Comparison of ENCODE assay signal across 10 cellular contexts in genomic region chr5:145925353-145925752, GRCh38. TPM values are rescaled to one million over a fixed set of nuclear protein-coding genes. Genes with fewer than 3 reads are reported as not detected.
DNase-seq lines count a peak whose midpoint lies in the region; ATAC-seq and TF ChIP-seq lines count a peak whose summit lies in the region.
"Had no signal": no experiment of that assay in that cellular context is flagged by ENCODE, and none has a peak within 500 bp of the region (broad histone marks: within the 10 kb centered on the region; RNA-seq: fewer than 3 reads in every experiment).

No MANE protein-coding gene starts in this region.

- H3K4me3 ChIP-seq in AG04450 (ENCODE audit: low read depth, low read length) = no peak overlapping the region
- no peak overlapping the region for H3K4me3 ChIP-seq in HUES64 (ENCODE audit: low read length)
- no peak overlapping the region for H3K4me3 ChIP-seq in cardiac fibroblast (replicated peaks in 1 of 2; ENCODE audit: low read depth in 2 of 2, low read length in 2 of 2)
- no peak overlapping the region for H3K4me3 ChIP-seq in mesenchymal stem cell (ENCODE audit: insufficient read depth in 1 of 2, low read depth in 1 of 2, low read length in 2 of 2)
- H3K4me3 ChIP-seq: adrenal gland had no signal

- H3K27me3 ChIP-seq in AG04450 (ENCODE audit: control insufficient read depth, insufficient read depth, low read length) = no peaks in the 10 kb centered on the region
- no peaks in the 10 kb centered on the region for H3K27me3 ChIP-seq in HUES64 (ENCODE audit: insufficient read depth, low read length)
- no peaks in the 10 kb centered on the region for H3K27me3 ChIP-seq in mesenchymal stem cell (ENCODE audit: control insufficient read depth in 1 of 2, insufficient read depth in 1 of 2, low read length in 2 of 2)
- H3K27me3 ChIP-seq: adrenal gland had no signal

- no peak overlapping the region for H4K8ac ChIP-seq in mesenchymal stem cell (ENCODE audit: low read length)

- no peak overlapping the region for H3K4ac ChIP-seq in mesenchymal stem cell (ENCODE audit: low read depth in 1 of 2, low read length in 2 of 2)

- no peak overlapping the region for H2AK5ac ChIP-seq in mesenchymal stem cell (ENCODE audit: low read length, severe bottlenecking)

- no peak overlapping the region for H3K18ac ChIP-seq in mesenchymal stem cell (ENCODE audit: low read depth in 1 of 2, low read length in 2 of 2)

- POLR2A ChIA-PET in AG04450 (lab: Yijun Ruan, JAX) = interaction anchor here (0.7 to 0.8 kb wide), 2 partner anchors 20 to 36 kb away, joined by 3 to 4 read pairs; no protein-coding TSS in a partner anchor

- H2BK5ac ChIP-seq in mesenchymal stem cell (ENCODE audit: low read depth, low read length, poor library complexity, severe bottlenecking) = no peak overlapping the region

- H3K9me3 ChIP-seq in AG04450 (ENCODE audit: control insufficient read depth, insufficient read depth, low read length) (no peaks in the 10 kb centered on the region), HUES64 (ENCODE audit: insufficient read depth, low read depth, low read length) (no peaks in the 10 kb centered on the region), mesenchymal stem cell (ENCODE audit: control insufficient read depth, low read length) (no peaks in the 10 kb centered on the region)
- H3K9me3 ChIP-seq: adrenal gland had no signal

- DNase-seq in AG04450 (ENCODE audit: low read depth, low spot score) (peak; percentile 51), cardiac fibroblast (ENCODE audit: low read depth in 2 of 2) (peak; percentile 84 to 88), mesenchymal stem cell (peak; percentile 82), NOMO-1 treated with dmso at 0.1 percent for 144 hours (lab: John Stamatoyannopoulos, UW; ENCODE audit: unreplicated experiment) (no peak)
- DNase-seq: adrenal gland; CD4-positive, alpha-beta T cell had no signal

- ATAC-seq in GM21515 (IDR thresholded peaks at IDR 0.05; ENCODE audit: unreplicated experiment) = no peak
- no peak for ATAC-seq in GM21423 (IDR thresholded peaks at IDR 0.05; ENCODE audit: unreplicated experiment)
- no peak for ATAC-seq in HG02610 (IDR thresholded peaks at IDR 0.05; ENCODE audit: unreplicated experiment)

- H3K23ac ChIP-seq in mesenchymal stem cell (ENCODE audit: low read length in 2 of 2) = no peak overlapping the region

- CTCF ChIA-PET in AG04450 (lab: Charles Lee) = no interaction called here

- H3K4me2 ChIP-seq in mesenchymal stem cell (ENCODE audit: low read length, poor library complexity, severe bottlenecking) = no peak overlapping the region

- no peaks in the 10 kb centered on the region for H3K79me1 ChIP-seq in mesenchymal stem cell (replicated peaks; ENCODE audit: low read length, poor library complexity, severe bottlenecking)

- H2BK12ac ChIP-seq in mesenchymal stem cell (ENCODE audit: low read length in 2 of 2) = no peak overlapping the region

- TF ChIP-seq CTCF in AG04450 (IDR thresholded peaks at IDR 0.05; ENCODE audit: low read depth, low read length) (no peak), cardiac fibroblast (IDR thresholded peaks at IDR 0.05; ENCODE audit: low read depth, low read length) (no peak)

- 63% methylated on average over 1 of the region's 1 CpG for WGBS in HUES64
- 0% methylated on average over 1 of the region's 1 CpG for WGBS in mesenchymal stem cell

- H3K36me3 ChIP-seq in HUES64 (ENCODE audit: insufficient read depth, low read length) (no peaks in the 10 kb centered on the region), mesenchymal stem cell (ENCODE audit: control insufficient read depth in 1 of 2, insufficient read depth in 2 of 2, low read depth in 1 of 2, low read length in 2 of 2) (no peaks in the 10 kb centered on the region)
- H3K36me3 ChIP-seq: adrenal gland had no signal

- H3K27ac ChIP-seq in AG04450 (ENCODE audit: low read depth, low read length) (no peak overlapping the region), HUES64 (ENCODE audit: low read depth, low read length) (peak overlapping the region; percentile 44; the same call in 1 of the 2 replicates), mesenchymal stem cell (ENCODE audit: low read length, poor library complexity, severe bottlenecking) (peak overlapping the region; percentile 87)
- H3K27ac ChIP-seq: adrenal gland had no signal

- H2BK120ac ChIP-seq in mesenchymal stem cell (ENCODE audit: low read depth, low read length) = no peak overlapping the region

- no peak overlapping the region for H2BK15ac ChIP-seq in mesenchymal stem cell (ENCODE audit: low read depth, poor library complexity, severe bottlenecking)

- H3K9ac ChIP-seq in HUES64 (ENCODE audit: low read depth, low read length) (no peak overlapping the region), mesenchymal stem cell (ENCODE audit: low read length) (peak overlapping the region; percentile 44)

- H2AFZ ChIP-seq in mesenchymal stem cell (ENCODE audit: low read depth, low read length) = no peak overlapping the region

- no peak overlapping the region for H4K91ac ChIP-seq in mesenchymal stem cell (ENCODE audit: low read length)

- H3K14ac ChIP-seq in mesenchymal stem cell (ENCODE audit: low read length in 2 of 2) = no peak overlapping the region

- peaks cover 17% of the 10 kb centered on the region; the same call in 1 of the 2 replicates for H3K4me1 ChIP-seq in HUES64 (ENCODE audit: insufficient read depth, low read length)
- no peaks in the 10 kb centered on the region for H3K4me1 ChIP-seq in mesenchymal stem cell (ENCODE audit: control insufficient read depth, insufficient read depth, low read depth, low read length)
- H3K4me1 ChIP-seq: adrenal gland had no signal

RNA-seq across cellular contexts. Expression of gene SH3RF2, which starts 11.0 kb away (rescaled TPM):
- 0.87 and 1.1 TPM in 2 replicates for polyA plus RNA-seq in AG04450 (2011; rRNA removed)
- polyA minus RNA-seq in AG04450 (2011; rRNA and poly(A)+ RNA removed) = 1.8 TPM in 2 replicates
- 1.1 TPM for polyA plus RNA-seq in HUES64 (2013, experiment 1 of 2)
- polyA plus RNA-seq in HUES64 (2013, experiment 2 of 2) = 0.82 TPM
- 1.3 TPM for polyA plus RNA-seq in mesenchymal stem cell (2013, experiment 1 of 2)
- 1.00 TPM for polyA plus RNA-seq in mesenchymal stem cell (2013, experiment 2 of 2)

RNA-seq across cellular contexts. Expression of gene GRXCR2, which starts 52.5 kb away (rescaled TPM):
- not detected in 2 replicates for polyA plus RNA-seq in AG04450 (2011; rRNA removed)
- not detected in 2 replicates for polyA minus RNA-seq in AG04450 (2011; rRNA and poly(A)+ RNA removed)
- polyA plus RNA-seq in HUES64 (2013, experiment 1 of 2) = not detected
- polyA plus RNA-seq in HUES64 (2013, experiment 2 of 2) = not detected
- polyA plus RNA-seq in mesenchymal stem cell (2013, experiment 1 of 2) = not detected
- polyA plus RNA-seq in mesenchymal stem cell (2013, experiment 2 of 2) = not detected
- polyA plus RNA-seq: adrenal gland had no signal
